Comparison of ENCODE assay signal across 34 cellular contexts in the genomic region with DNA sequence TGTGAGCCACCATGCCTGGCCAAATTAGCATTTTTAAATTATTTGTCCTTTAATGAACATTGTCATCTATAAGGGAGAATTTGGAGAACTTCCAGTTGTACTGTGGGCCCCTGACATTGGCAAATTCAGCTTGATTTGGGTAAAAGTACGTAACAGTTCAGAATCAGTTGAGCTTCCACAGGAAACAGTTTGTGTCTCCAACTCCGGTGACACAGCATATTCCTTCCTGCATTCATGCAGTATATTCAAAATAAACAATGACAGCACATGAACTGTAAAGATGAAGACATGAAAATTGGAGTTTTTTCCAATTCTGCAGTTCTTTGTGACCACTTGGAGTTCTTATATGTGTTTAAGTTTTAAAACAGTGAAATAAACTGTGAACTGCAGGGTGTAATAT. TPM values are rescaled to one million over a fixed set of nuclear protein-coding genes. Genes with fewer than 3 reads are reported as not detected.
DNase-seq lines count a peak whose midpoint lies in the region; ATAC-seq and TF ChIP-seq lines count a peak whose summit lies in the region.
"Had no signal": no experiment of that assay in that cellular context is flagged by ENCODE, and none has a peak within 500 bp of the region (broad histone marks: within the 10 kb centered on the region; RNA-seq: fewer than 3 reads in every experiment).

No MANE protein-coding gene starts in this region.

- no peak for ATAC-seq in PC-3
- ATAC-seq: activated CD8-positive, alpha-beta memory T cell treated with anti-CD3 and anti-CD28 coated beads, Interleukin-2, amount 10 ng/mL, durations not matched to agents 7 days and 5 days; activated naive CD8-positive, alpha-beta T cell treated with anti-CD3 and anti-CD28 coated beads, Interleukin-2, amount 50 U/mL, for 24 hours; activated T-cell treated with anti-CD3 and anti-CD28 coated beads, Interleukin-2, amount 50 U/mL, for 4 hours; left lung had no signal

- no peak overlapping the region for H3K9ac ChIP-seq in PC-3 (ENCODE audit: low read length)
- H3K9ac ChIP-seq: neural progenitor cell, parathyroid adenoma had no signal

- H3K9me2 ChIP-seq in PC-3 (replicated peaks; ENCODE audit: low read length): no peaks in the 10 kb centered on the region

- DNase-seq in DMS53 (lab: John Stamatoyannopoulos, UW): peak; percentile 9
- DNase-seq in DMS53 treated with DMSO at 0.1 percent for 48 hours (lab: John Stamatoyannopoulos, UW; ENCODE audit: unreplicated experiment): no peak
- peak; percentile 7 for DNase-seq in PC-3
- DNase-seq in choroid plexus epithelial cell (ENCODE audit: low read depth): peak; percentile 48
- peak; percentile 77 to 96 for DNase-seq in lung microvascular endothelial cell (ENCODE audit: low read depth in 2 of 2)
- no peak for DNase-seq in activated naive CD4-positive, alpha-beta T cell (lab: John Stamatoyannopoulos, UW)
- no peak for DNase-seq in DMS153 (lab: John Stamatoyannopoulos, UW)
- no peak for DNase-seq in iPS-NIHi7 (ENCODE audit: extremely low spot score)
- DNase-seq: activated CD4-positive, alpha-beta T cell treated with anti-CD3 and anti-CD28 coated beads, Interleukin-2, amount 50 U/mL, for 4 hours; activated CD4-positive, CD25-positive, alpha-beta regulatory T cell; activated CD8-positive, alpha-beta memory T cell treated with anti-CD3 and anti-CD28 coated beads, Interleukin-2, amount 10 ng/mL, durations not matched to agents 7 days and 5 days; activated gamma-delta T cell; activated naive CD8-positive, alpha-beta T cell treated with anti-CD3 and anti-CD28 coated beads, Interleukin-2, amount 50 U/mL, for 24 hours; activated T-cell treated with anti-CD3 and anti-CD28 coated beads, Interleukin-2, amount 50 U/mL, for 4 hours; Caco-2; DND-41; islet precursor cell; KG1; left lung; MM.1S; NCI-H1417 treated with DMSO at 0.1 percent for 48 hours; NCI-H2081 treated with DMSO at 0.1 percent for 48 hours; NCI-H2227 treated with DMSO at 0.1 percent for 48 hours; NCI-H748 treated with DMSO at 0.1 percent for 48 hours; retina; RPMI8226; SJCRH30; small intestine; T1000; testis had no signal

- no peak overlapping the region for H3K4me2 ChIP-seq in PC-3 (ENCODE audit: low read length)
- H3K4me2 ChIP-seq: neural progenitor cell had no signal

- no peaks in the 10 kb centered on the region for H4K20me1 ChIP-seq in PC-3 (ENCODE audit: low read length)

- H3K27me3 ChIP-seq in PC-3 (ENCODE audit: low read length): peaks cover 4% of the 10 kb centered on the region; the same call in 1 of the 2 replicates
- H3K27me3 ChIP-seq: testis had no signal

- no peaks in the 10 kb centered on the region for H3K36me3 ChIP-seq in PC-3 (ENCODE audit: low read depth, low read length)
- H3K36me3 ChIP-seq: left lung, neural progenitor cell, SJCRH30 had no signal

- H3K9me3 ChIP-seq in PC-3 (ENCODE audit: low read length): no peaks in the 10 kb centered on the region
- H3K9me3 ChIP-seq: Caco-2, left lung, testis had no signal

- CTCF ChIA-PET in PC-3 (lab: Charles Lee): no interaction called here

- H3K4me3 ChIP-seq in PC-3 (ENCODE audit: low read length) (no peak overlapping the region), choroid plexus epithelial cell (ENCODE audit: low read depth, low read length) (no peak overlapping the region)
- H3K4me3 ChIP-seq: left lung, neural progenitor cell, SJCRH30, testis had no signal

- intact Hi-C loops in PC-3 (cut with micrococcal nuclease): no loop called here

- TF ChIP-seq CTCF in PC-3 (conservative IDR thresholded peaks at IDR 0.05; ENCODE audit: low read depth, low read length) (no peak), choroid plexus epithelial cell (conservative IDR thresholded peaks at IDR 0.05; ENCODE audit: low read depth, low read length) (no peak)

- POLR2A ChIA-PET in PC-3 (lab: Charles Lee; ENCODE audit: unreplicated experiment): no interaction called here

- H3K4me1 ChIP-seq in PC-3 (ENCODE audit: insufficient read depth, low read length): no peaks in the 10 kb centered on the region
- H3K4me1 ChIP-seq: Caco-2, left lung, parathyroid adenoma, SJCRH30, testis had no signal

- H2AFZ ChIP-seq in PC-3 (ENCODE audit: low read length): 0 out of 2 replicates have a peak overlapping the region, but pooled peaks have one; percentile 51
- H2AFZ ChIP-seq: neural progenitor cell, parathyroid adenoma had no signal

- H3K79me2 ChIP-seq in PC-3 (ENCODE audit: low read length): no peaks in the 10 kb centered on the region
- H3K79me2 ChIP-seq: parathyroid adenoma had no signal

- BruUV-seq in PC-3 (replicated peaks; lab: Mats Ljungman, UMichigan): no TSS peak

- no peak overlapping the region for H3K27ac ChIP-seq in PC-3 (ENCODE audit: low read length)
- H3K27ac ChIP-seq: 22Rv1, C4-2B, left lung, neural progenitor cell, parathyroid adenoma, SJCRH30, testis had no signal

- no peaks in the 10 kb centered on the region for H3F3A ChIP-seq in PC-3 (ENCODE audit: low read length, unreplicated experiment)

RNA-seq across cellular contexts. Expression of gene RNF220, which starts 28.2 kb away (rescaled TPM):
- 66.6 and 100 TPM in 2 replicates for total RNA-seq in PC-3 (2014; rRNA removed)
- total RNA-seq in lung microvascular endothelial cell: 34.0 and 53.6 TPM in 2 replicates

Comparison
In these comparisons a context has a peak if more than half of its experiments do, and no peak if none do; other contexts are left out.
1. DNase-seq: peak in DMS53 (single experiment), PC-3 (single experiment), choroid plexus epithelial cell (single experiment) and lung microvascular endothelial cell (2 of 2); none in DMS53 treated with DMSO at 0.1 percent for 48 hours (single experiment), activated naive CD4-positive, alpha-beta T cell (0 of 4), DMS153 (single experiment) and iPS-NIHi7 (single experiment).